8 cellular contexts compared by ENCODE assay signal in the genomic region with DNA sequence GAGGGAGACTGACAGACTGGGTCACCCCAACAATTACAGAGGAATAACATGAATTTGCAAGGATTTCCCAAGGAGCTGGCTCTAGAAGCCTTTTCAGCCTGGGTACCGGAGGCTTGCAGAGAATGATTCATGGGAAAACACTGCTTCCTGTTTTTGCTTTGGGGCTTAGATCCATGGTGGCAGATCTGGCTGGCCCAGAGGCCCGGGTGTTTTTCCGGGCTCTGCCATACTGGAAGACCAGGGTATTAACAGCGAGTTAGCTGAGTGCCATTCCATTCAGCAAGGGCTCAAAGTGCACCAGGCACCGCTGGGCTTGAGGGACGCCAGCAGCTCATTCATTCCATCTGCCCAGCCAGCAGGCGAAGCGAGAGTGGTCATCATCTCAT.
DNase-seq lines count a peak whose midpoint lies in the region; ATAC-seq and TF ChIP-seq lines count a peak whose summit lies in the region.

No MANE protein-coding gene starts in this region.

- TF ChIP-seq POLR2A in NB4 (IDR thresholded peaks at IDR 0.05; ENCODE audit: extremely low read depth, insufficient read length): no peak

- ATAC-seq in HG03039 (IDR thresholded peaks at IDR 0.05; ENCODE audit: unreplicated experiment): no peak

- H3K36me3 ChIP-seq in mucosa of stomach (ENCODE audit: control insufficient read depth, insufficient read depth, low read length): peaks cover 29% of the 10 kb centered on the region

- DNase-seq in CD1c-positive myeloid dendritic cell (ENCODE audit: extremely low spot score) (peak; percentile 79), NB4 (ENCODE audit: low read depth) (peak; percentile 40), choroid plexus epithelial cell (ENCODE audit: low read depth) (peak; percentile 64), NCI-H2171 (lab: John Stamatoyannopoulos, UW) (no peak), NAMALWA (ENCODE audit: low spot score) (no peak)
- no peak for DNase-seq in activated effector memory CD4-positive, alpha-beta T cell treated with anti-CD3 and anti-CD28 coated beads, Interleukin-2, amount 50 U/mL, for 16 hours

- no peaks in the 10 kb centered on the region for H3K9me3 ChIP-seq in mucosa of stomach (ENCODE audit: control insufficient read depth, low read length)

- peaks cover 32% of the 10 kb centered on the region for H3K4me1 ChIP-seq in mucosa of stomach (ENCODE audit: control insufficient read depth, insufficient read depth, low read length)

- H3K27me3 ChIP-seq in mucosa of stomach (ENCODE audit: control insufficient read depth, insufficient read depth, low read length): no peaks in the 10 kb centered on the region

- H3K9ac ChIP-seq in mucosa of stomach (ENCODE audit: low read length): peak overlapping the region; percentile 75

- no peak for TF ChIP-seq CTCF in NB4 (IDR thresholded peaks at IDR 0.05; ENCODE audit: low read depth, low read length)
- TF ChIP-seq CTCF in choroid plexus epithelial cell (conservative IDR thresholded peaks at IDR 0.05; ENCODE audit: low read depth, low read length): no peak

- peak overlapping the region; percentile 83 for H3K4me3 ChIP-seq in NB4 (ENCODE audit: low read depth, low read length)
- peak overlapping the region; percentile 81 for H3K4me3 ChIP-seq in choroid plexus epithelial cell (ENCODE audit: low read depth, low read length)
- peak overlapping the region; percentile 73 for H3K4me3 ChIP-seq in mucosa of stomach (ENCODE audit: low read length)

Comparison
In these comparisons a context has a peak if more than half of its experiments do, and no peak if none do; other contexts are left out.
1. DNase-seq: peak in CD1c-positive myeloid dendritic cell (single experiment), NB4 (single experiment) and choroid plexus epithelial cell (single experiment); none in NCI-H2171 (single experiment), NAMALWA (single experiment) and activated effector memory CD4-positive, alpha-beta T cell treated with anti-CD3 and anti-CD28 coated beads, Interleukin-2, amount 50 U/mL, for 16 hours (single experiment).
2. Peak in every context shown above with its lines, with median percentiles within 50 percentile points of each other: H3K4me3 ChIP-seq.